ENCODE assay signal across 12 cellular contexts in genomic region chr2:157743051-157743450, GRCh38.
DNase-seq lines count a peak whose midpoint lies in the region; ATAC-seq lines count a peak whose summit lies in the region.
"Had no signal": no experiment of that assay in that cellular context is flagged by ENCODE, and none has a peak within 500 bp of the region (broad histone marks: within the 10 kb centered on the region; RNA-seq: fewer than 3 reads in every experiment).

No MANE protein-coding gene starts in this region.

- H2BK12ac ChIP-seq in neuronal stem cell (ENCODE audit: low read length), result no peak overlapping the region

- no peak overlapping the region for H3K18ac ChIP-seq in neuronal stem cell (ENCODE audit: low read length)

- H3K27me3 ChIP-seq in neuronal stem cell (ENCODE audit: control insufficient read depth in 3 of 3, insufficient read depth in 3 of 3, low read depth in 1 of 3, low read length in 3 of 3), result no peaks in the 10 kb centered on the region
- H3K27me3 ChIP-seq: dorsolateral prefrontal cortex, heart left ventricle had no signal

- no peak overlapping the region for H4K8ac ChIP-seq in neuronal stem cell (ENCODE audit: low read depth, low read length)

- peaks cover 3 to 5% of the 10 kb centered on the region in 2 donors for H3K36me3 ChIP-seq in neuronal stem cell (replicated peaks in 1 of 2; ENCODE audit: control insufficient read depth in 2 of 2, insufficient read depth in 2 of 2, low read length in 2 of 2)

- H3K79me1 ChIP-seq in neuronal stem cell (ENCODE audit: low read depth, low read length), result no peaks in the 10 kb centered on the region

- no peak overlapping the region for H2BK15ac ChIP-seq in neuronal stem cell (ENCODE audit: low read length)

- H3K4me3 ChIP-seq in neuronal stem cell (ENCODE audit: low read length in 2 of 2), result no peak overlapping the region
- H3K4me3 ChIP-seq: dorsolateral prefrontal cortex, heart left ventricle had no signal

- H2BK120ac ChIP-seq in neuronal stem cell (ENCODE audit: low read depth, low read length), result no peak overlapping the region

- H3K9ac ChIP-seq in neuronal stem cell (ENCODE audit: low read depth, low read length, poor library complexity), result no peak overlapping the region

- H3K14ac ChIP-seq in neuronal stem cell (ENCODE audit: low read length), result no peak overlapping the region

- no peak overlapping the region for H3K23ac ChIP-seq in neuronal stem cell (ENCODE audit: low read depth, low read length, poor library complexity)

- H2BK5ac ChIP-seq in neuronal stem cell (ENCODE audit: low read length), result no peak overlapping the region

- H3K4ac ChIP-seq in neuronal stem cell (ENCODE audit: low read length), result no peak overlapping the region

- H3K4me1 ChIP-seq in neuronal stem cell (ENCODE audit: control insufficient read depth in 2 of 2, insufficient read depth in 1 of 2, low read depth in 1 of 2, low read length in 2 of 2), result no peaks in the 10 kb centered on the region

- ATAC-seq in GM21529 (IDR thresholded peaks at IDR 0.05; ENCODE audit: unreplicated experiment) (peak; percentile 78), HG03175 (IDR thresholded peaks at IDR 0.05; ENCODE audit: unreplicated experiment) (peak; percentile 83)
- ATAC-seq: heart left ventricle had no signal

- peaks cover 0 to 3% of the 10 kb centered on the region in 2 donors for H3K9me3 ChIP-seq in neuronal stem cell (replicated peaks in 1 of 2; ENCODE audit: control insufficient read depth in 2 of 2, insufficient read depth in 1 of 2, low read depth in 1 of 2, low read length in 2 of 2)
- H3K9me3 ChIP-seq: heart left ventricle had no signal

- WGBS in neuronal stem cell (ENCODE audit: extremely low coverage in 2 of 2, insufficient read length in 2 of 2, insufficient replicate concordance in 1 of 2), 2 donors, result no CpG with 5 or more reads among the region's 2 CpGs

- DNase-seq in activated CD4-positive, alpha-beta T cell treated with anti-CD3 and anti-CD28 coated beads for 48 hours, result peak; percentile 34
- DNase-seq in activated CD4-positive, alpha-beta T cell treated with anti-CD3 and anti-CD28 coated beads, Interleukin-2, amount 50 U/mL, for 4 hours, result no peak
- DNase-seq in neuronal stem cell (ENCODE audit: low spot score), result no peak
- no peak for DNase-seq in Ammon's horn (ENCODE audit: low spot score)
- no peak for DNase-seq in GDM1 (lab: John Stamatoyannopoulos, UW)
- no peak for DNase-seq in NCI-H1930 (lab: John Stamatoyannopoulos, UW)
- DNase-seq: DMS79 treated with DMSO at 0.1 percent for 48 hours, dorsolateral prefrontal cortex, heart left ventricle, NCI-H2107 had no signal

- peak overlapping the region; percentile 82 for H2AK5ac ChIP-seq in neuronal stem cell (ENCODE audit: low read depth, low read length)

- no peak overlapping the region for H3K27ac ChIP-seq in neuronal stem cell (replicated peaks; ENCODE audit: low read length)
- H3K27ac ChIP-seq: heart left ventricle had no signal

- H4K91ac ChIP-seq in neuronal stem cell (ENCODE audit: low read depth, low read length, poor library complexity), result no peak overlapping the region

- no peak overlapping the region for H3K4me2 ChIP-seq in neuronal stem cell (ENCODE audit: insufficient read depth, low read length, poor library complexity, severe bottlenecking)

- H2AFZ ChIP-seq in neuronal stem cell (ENCODE audit: low read length), result no peak overlapping the region
